27 cellular contexts compared by ENCODE assay signal in the genomic region with DNA sequence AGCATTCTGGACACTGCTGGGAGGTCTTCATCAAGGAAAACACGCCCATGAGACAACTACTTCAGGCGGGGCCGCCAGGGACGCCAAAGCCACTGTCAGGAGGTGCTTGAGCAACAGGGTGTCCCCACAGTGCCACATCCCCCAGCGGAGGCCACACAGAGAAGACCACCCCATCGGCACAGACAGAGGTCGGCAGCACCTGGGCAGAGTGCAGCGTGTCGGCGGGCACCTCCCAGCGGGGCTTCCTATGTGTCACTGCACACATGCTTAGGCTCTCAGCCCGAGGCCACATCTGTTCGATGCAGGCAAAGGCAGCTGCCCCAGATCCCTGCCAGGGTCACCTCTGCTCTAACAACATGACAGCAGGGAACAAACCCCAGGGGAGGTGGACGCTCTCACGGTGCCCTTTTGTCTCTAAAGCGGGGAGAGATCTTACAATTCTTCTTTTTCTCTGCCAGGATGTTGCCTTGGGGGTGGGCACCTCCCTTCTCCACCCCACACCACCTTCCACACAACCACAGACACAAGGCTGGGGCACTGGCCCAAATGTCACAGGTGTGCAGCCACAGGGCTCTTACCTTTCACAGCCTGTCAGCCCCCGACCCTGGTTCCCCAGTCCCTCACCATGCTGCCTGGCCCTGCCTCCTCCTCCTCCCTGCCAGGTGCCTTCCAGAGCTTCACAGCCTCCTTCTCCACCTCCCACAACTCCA. TPM values are rescaled to one million over a fixed set of nuclear protein-coding genes. Genes with fewer than 3 reads are reported as not detected.
DNase-seq lines count a peak whose midpoint lies in the region; ATAC-seq and TF ChIP-seq lines count a peak whose summit lies in the region.
"Had no signal": no experiment of that assay in that cellular context is flagged by ENCODE, and none has a peak within 500 bp of the region (broad histone marks: within the 10 kb centered on the region; RNA-seq: fewer than 3 reads in every experiment).

No MANE protein-coding gene starts in this region.

- no peaks in the 10 kb centered on the region for H3K27me3 Mint-ChIP-seq in activated naive CD4-positive, alpha-beta T cell treated with anti-CD3 and anti-CD28 coated beads, Interleukin-2, amount 50 U/mL, for 24 hours
- H3K27me3 Mint-ChIP-seq in activated T-helper 17 cell treated with anti-CD3 and anti-CD28 coated beads, Interleukin-2, amount 50 U/mL, for 72 hours: no peaks in the 10 kb centered on the region

- H3K27ac ChIP-seq in spleen: no peak overlapping the region
- H3K27ac ChIP-seq: gastroesophageal sphincter, GM23248, KMS-11, vagina had no signal

- H3K4me3 Mint-ChIP-seq in activated naive CD4-positive, alpha-beta T cell treated with anti-CD3 and anti-CD28 coated beads, Interleukin-2, amount 50 U/mL, for 24 hours: no peak overlapping the region
- H3K4me3 Mint-ChIP-seq in activated T-helper 17 cell treated with anti-CD3 and anti-CD28 coated beads, Interleukin-2, amount 50 U/mL, for 72 hours: no peak overlapping the region

- H3K9me3 ChIP-seq in spleen: peaks cover 0 to 28% (median 26%) of the 10 kb centered on the region in 8 donors

- H3K27me3 ChIP-seq in spleen (replicated peaks in 1 of 7): peaks cover 0 to 41% (median 0%) of the 10 kb centered on the region in 7 donors
- H3K27me3 ChIP-seq: vagina had no signal

- no peak for TF ChIP-seq CTCF in spleen (IDR thresholded peaks at IDR 0.05 in 8 of 11, conservative IDR thresholded peaks at IDR 0.05 in 3 of 11)

- peaks cover 0 to 18% (median 5%) of the 10 kb centered on the region in 6 donors for H3K4me1 ChIP-seq in spleen
- H3K4me1 ChIP-seq: gastroesophageal sphincter, vagina had no signal

- 75 to 84% (median 81%) methylated on average over 12 to 17 of the region's 17 CpGs for WGBS in spleen, 5 donors

- peak overlapping the region; percentile 80 for H3K27ac Mint-ChIP-seq in activated naive CD4-positive, alpha-beta T cell treated with anti-CD3 and anti-CD28 coated beads, Interleukin-2, amount 50 U/mL, for 24 hours
- peak overlapping the region; percentile 16 for H3K27ac Mint-ChIP-seq in activated T-helper 17 cell treated with anti-CD3 and anti-CD28 coated beads, Interleukin-2, amount 50 U/mL, for 72 hours

- peaks cover 16% of the 10 kb centered on the region for H3K36me3 Mint-ChIP-seq in activated naive CD4-positive, alpha-beta T cell treated with anti-CD3 and anti-CD28 coated beads, Interleukin-2, amount 50 U/mL, for 24 hours
- H3K36me3 Mint-ChIP-seq in activated T-helper 17 cell treated with anti-CD3 and anti-CD28 coated beads, Interleukin-2, amount 50 U/mL, for 72 hours (ENCODE audit: low read depth): no peaks in the 10 kb centered on the region

- TF ChIP-seq POLR2A in spleen (IDR thresholded peaks at IDR 0.05): no peak

- H3K4me3 ChIP-seq in spleen: no peak overlapping the region
- H3K4me3 ChIP-seq: gastroesophageal sphincter, GM23248, vagina had no signal

- H3K9me3 Mint-ChIP-seq in activated naive CD4-positive, alpha-beta T cell treated with anti-CD3 and anti-CD28 coated beads, Interleukin-2, amount 50 U/mL, for 24 hours: peaks cover 22% of the 10 kb centered on the region
- H3K9me3 Mint-ChIP-seq in activated T-helper 17 cell treated with anti-CD3 and anti-CD28 coated beads, Interleukin-2, amount 50 U/mL, for 72 hours: peaks cover 25% of the 10 kb centered on the region

- no peak for ATAC-seq in activated T-helper 17 cell treated with anti-CD3 and anti-CD28 coated beads, Interleukin-2, amount 50 U/mL, for 72 hours (replicated peaks)
- ATAC-seq in HG03135 (IDR thresholded peaks at IDR 0.05; ENCODE audit: unreplicated experiment): no peak
- no peak for ATAC-seq in GM21825 (IDR thresholded peaks at IDR 0.05; ENCODE audit: unreplicated experiment)
- ATAC-seq: gastroesophageal sphincter had no signal

- peaks cover 61% of the 10 kb centered on the region for H3K4me1 Mint-ChIP-seq in activated naive CD4-positive, alpha-beta T cell treated with anti-CD3 and anti-CD28 coated beads, Interleukin-2, amount 50 U/mL, for 24 hours
- H3K4me1 Mint-ChIP-seq in activated T-helper 17 cell treated with anti-CD3 and anti-CD28 coated beads, Interleukin-2, amount 50 U/mL, for 72 hours: peaks cover 15% of the 10 kb centered on the region

- DNase-seq in activated naive CD4-positive, alpha-beta T cell treated with anti-CD3 and anti-CD28 coated beads, Interleukin-2, amount 50 U/mL, for 16 hours: no peak
- DNase-seq in NCI-H146 treated with DMSO at 0.1 percent for 48 hours (lab: John Stamatoyannopoulos, UW; ENCODE audit: unreplicated experiment) (peak; percentile 23), spleen (peak; percentile 64), amniotic stem cell (lab: John Stamatoyannopoulos, UW) (no peak)
- DNase-seq: activated gamma-delta T cell treated with Interleukin-2 at 50 U/mL for 16 hours; C1 segment of cervical spinal cord; DMS153; effector CD4-positive, alpha-beta T cell; GM23248; kidney; NCI-H2081 treated with DMSO at 0.1 percent for 48 hours; NCI-H526; stimulated activated CD8-positive, alpha-beta memory T cell treated with anti-CD3 and anti-CD28 coated beads, Interleukin-4, amount 100 ng/mL, for 48 hours had no signal

- intact Hi-C loops in spleen (cut with DNase I; ENCODE audit: low total_unique reads): no loop called here

- H3K36me3 ChIP-seq in spleen: no peaks in the 10 kb centered on the region
- H3K36me3 ChIP-seq: gastroesophageal sphincter, vagina had no signal

RNA-seq across cellular contexts. Expression of gene KRTAP10-8, which starts 4.2 kb away (rescaled TPM):
- not detected for total RNA-seq in activated T-helper 17 cell treated with anti-CD3 and anti-CD28 coated beads, Interleukin-2, amount 50 U/mL, for 72 hours
- total RNA-seq in spleen: not detected
- polyA plus RNA-seq in spleen: not detected
- total RNA-seq: A673, aorta, esophagus mucosa, gastroesophageal sphincter, GM23248, HT1080, kidney, myocyte, omental fat pad, right cardiac atrium, vagina had no signal
- polyA plus RNA-seq: aorta, GM23248, right cardiac atrium had no signal

RNA-seq across cellular contexts. Expression of gene KRTAP10-9, which starts 10.9 kb away (rescaled TPM):
- total RNA-seq in activated T-helper 17 cell treated with anti-CD3 and anti-CD28 coated beads, Interleukin-2, amount 50 U/mL, for 72 hours: not detected
- not detected for total RNA-seq in spleen
- polyA plus RNA-seq in spleen: not detected
- total RNA-seq: A673, aorta, esophagus mucosa, gastroesophageal sphincter, GM23248, HT1080, kidney, myocyte, omental fat pad, right cardiac atrium, vagina had no signal
- polyA plus RNA-seq: aorta, GM23248, right cardiac atrium had no signal

RNA-seq across cellular contexts. Expression of gene KRTAP10-7, which starts 15.6 kb away (rescaled TPM):
- not detected for total RNA-seq in activated T-helper 17 cell treated with anti-CD3 and anti-CD28 coated beads, Interleukin-2, amount 50 U/mL, for 72 hours
- total RNA-seq in spleen: not detected
- not detected for polyA plus RNA-seq in spleen
- total RNA-seq: A673, aorta, esophagus mucosa, gastroesophageal sphincter, GM23248, HT1080, kidney, myocyte, omental fat pad, right cardiac atrium, vagina had no signal
- polyA plus RNA-seq: aorta, GM23248, right cardiac atrium had no signal

RNA-seq across cellular contexts. Expression of gene KRTAP10-10, which starts 21.1 kb away (rescaled TPM):
- total RNA-seq in activated T-helper 17 cell treated with anti-CD3 and anti-CD28 coated beads, Interleukin-2, amount 50 U/mL, for 72 hours: not detected
- not detected for total RNA-seq in spleen
- polyA plus RNA-seq in spleen: not detected
- total RNA-seq: A673, aorta, esophagus mucosa, gastroesophageal sphincter, GM23248, HT1080, kidney, myocyte, omental fat pad, right cardiac atrium, vagina had no signal
- polyA plus RNA-seq: aorta, GM23248, right cardiac atrium had no signal

RNA-seq across cellular contexts. Expression of gene KRTAP10-6, which starts 23.7 kb away (rescaled TPM):
- not detected for total RNA-seq in activated T-helper 17 cell treated with anti-CD3 and anti-CD28 coated beads, Interleukin-2, amount 50 U/mL, for 72 hours
- not detected for total RNA-seq in spleen
- not detected for polyA plus RNA-seq in spleen
- total RNA-seq: aorta, esophagus mucosa, gastroesophageal sphincter, GM23248, HT1080, kidney, myocyte, omental fat pad, right cardiac atrium, vagina had no signal
- polyA plus RNA-seq: aorta, GM23248, right cardiac atrium had no signal

Comparison
In these comparisons a context has a peak if more than half of its experiments do, and no peak if none do; other contexts are left out.
1. DNase-seq: peak in NCI-H146 treated with DMSO at 0.1 percent for 48 hours (single experiment) and spleen (single experiment); none in activated naive CD4-positive, alpha-beta T cell treated with anti-CD3 and anti-CD28 coated beads, Interleukin-2, amount 50 U/mL, for 16 hours (single experiment) and amniotic stem cell (single experiment).